In genomic region chr18:73766915-73767314, GRCh38 we compare ENCODE assay signal across 30 cellular contexts.
"Had no signal": no experiment of that assay in that cellular context is flagged by ENCODE, and none has a peak within 500 bp of the region (broad histone marks: within the 10 kb centered on the region; RNA-seq: fewer than 3 reads in every experiment).

No MANE protein-coding gene starts in this region.

- FAIRE-seq: endothelial cell of umbilical vein, small intestine had no signal

- H3K36me3 ChIP-seq: adrenal gland, heart left ventricle, left lung, lower lobe of right lung, neural progenitor cell, sigmoid colon, uterus had no signal

- H3K27ac ChIP-seq: adrenal gland, foreskin keratinocyte, heart left ventricle, left lung, lower lobe of right lung, neural progenitor cell, parathyroid adenoma, psoas muscle, sigmoid colon, uterus had no signal

- H3K27me3 ChIP-seq: adrenal gland, foreskin keratinocyte, heart left ventricle, left lung, neural progenitor cell, sigmoid colon, uterus had no signal

- H3K4me3 ChIP-seq: adrenal gland, heart left ventricle, left lung, lower lobe of right lung, neural progenitor cell, psoas muscle, sigmoid colon, uterus had no signal

- H3K9me3 ChIP-seq: adrenal gland, heart left ventricle, left lung, lower lobe of right lung, psoas muscle, sigmoid colon, uterus had no signal

- DNase-seq: activated CD4-positive, alpha-beta memory T cell treated with anti-CD3 and anti-CD28 coated beads, Interleukin-2, amount 10 ng/mL, durations not matched to agents 7 days and 5 days; activated CD4-positive, alpha-beta T cell treated with anti-CD3 and anti-CD28 coated beads for 1 hour; activated CD4-positive, alpha-beta T cell treated with anti-CD3 and anti-CD28 coated beads, Interleukin-2, amount 10 ng/mL, durations not matched to agents 7 days and 5 days; activated CD8-positive, alpha-beta memory T cell treated with anti-CD3 and anti-CD28 coated beads, Interleukin-2, amount 10 ng/mL, durations not matched to agents 7 days and 5 days; activated naive CD4-positive, alpha-beta T cell; activated T-cell treated with anti-CD3 and anti-CD28 coated beads for 4 hours; activated T-cell treated with anti-CD3 and anti-CD28 coated beads, Interleukin-2, amount 50 U/mL, for 72 hours; adrenal gland; aorta; cortex of kidney; foreskin keratinocyte; heart left ventricle; left lung; lower lobe of right lung; mesendoderm; natural killer cell; occipital lobe; psoas muscle; sigmoid colon; small intestine; stimulated activated CD4-positive, alpha-beta T cell treated with anti-CD3 and anti-CD28 coated beads, Interleukin-4, amount 100 ng/mL, for 4 hours; stimulated activated CD8-positive, alpha-beta memory T cell treated with anti-CD3 and anti-CD28 coated beads, Interleukin-4, amount 100 ng/mL, for 48 hours; stimulated activated naive CD8-positive, alpha-beta T cell treated with anti-CD3 and anti-CD28 coated beads, Interleukin-15, amount 100 ng/mL, for 72 hours; substantia nigra; T-helper 17 cell; T1000; uterus had no signal

- H3K9ac ChIP-seq: neural progenitor cell, parathyroid adenoma had no signal

- H2AFZ ChIP-seq: neural progenitor cell, parathyroid adenoma had no signal

- H3K4me1 ChIP-seq: adrenal gland, foreskin keratinocyte, heart left ventricle, left lung, lower lobe of right lung, parathyroid adenoma, psoas muscle, sigmoid colon, uterus had no signal

- H3K4me2 ChIP-seq: neural progenitor cell had no signal

- H3K79me2 ChIP-seq: parathyroid adenoma had no signal
